ENCODE assay signal across 32 cellular contexts in genomic region chr1:179437171-179437570, GRCh38.
"Had no signal": no experiment of that assay in that cellular context is flagged by ENCODE, and none has a peak within 500 bp of the region (broad histone marks: within the 10 kb centered on the region; RNA-seq: fewer than 3 reads in every experiment).

No MANE protein-coding gene starts in this region.

- H3K27me3 ChIP-seq: ascending aorta, cardiac muscle cell had no signal

- H3K27ac ChIP-seq: ascending aorta, cardiac muscle cell, VCaP had no signal

- H3K4me1 ChIP-seq: ascending aorta had no signal

- H3K4me3 ChIP-seq: ascending aorta, cardiac muscle cell had no signal

- H3K9me3 Mint-ChIP-seq: activated B cell treated with CpG ODN at 0.5 μM for 24 hours; activated CD4-positive, alpha-beta memory T cell treated with anti-CD3 and anti-CD28 coated beads for 36 hours; activated CD4-positive, alpha-beta T cell treated with anti-CD3 and anti-CD28 coated beads, Interleukin-2, amount 10 ng/mL, durations not matched to agents 24 days and 14 days; activated naive CD4-positive, alpha-beta T cell treated with anti-CD3 and anti-CD28 coated beads, Interleukin-2, amount 10 ng/mL, durations not matched to agents 7 days and 5 days; activated naive CD4-positive, alpha-beta T cell treated with anti-CD3 and anti-CD28 coated beads, Interleukin-2, amount 50 U/mL, for 24 hours; activated T-cell treated with anti-CD3 and anti-CD28 coated beads, Interleukin-2, amount 50 U/mL, for 24 hours; activated T-helper 2 cell treated with anti-CD3 and anti-CD28 coated beads, Interferon-gamma antibody, Interleukin-2, Interleukin-4, amounts not matched to agents 10 μg/mL and 5 μg/mL and 100 μg/mL, durations not matched to agents 14 hours and 24 hours and 36 hours; T-helper 1 cell treated with Interleukin-12 subunit alpha and Interleukin-12 subunit beta and Interleukin-4 antibody, amounts not matched to agents 30 μg/mL and 1 μg/mL, for 36 hours; T-helper 2 cell treated with Interferon-gamma antibody and Interleukin-4, amounts not matched to agents 5 μg/mL and 100 μg/mL, for 36 hours had no signal

- H3K36me3 ChIP-seq: ascending aorta, cardiac muscle cell had no signal

- H3K4me1 Mint-ChIP-seq: activated B cell treated with CpG ODN at 0.5 μM for 24 hours; activated CD4-positive, alpha-beta T cell treated with anti-CD3 and anti-CD28 coated beads, Interleukin-2, amount 10 ng/mL, durations not matched to agents 24 days and 14 days; activated CD8-positive, alpha-beta memory T cell treated with anti-CD3 and anti-CD28 coated beads, Interleukin-2, amount 10 ng/mL, durations not matched to agents 7 days and 5 days; activated naive CD4-positive, alpha-beta T cell treated with anti-CD3 and anti-CD28 coated beads, Interleukin-2, amount 10 ng/mL, durations not matched to agents 7 days and 5 days; activated naive CD4-positive, alpha-beta T cell treated with anti-CD3 and anti-CD28 coated beads, Interleukin-2, amount 50 U/mL, for 24 hours; brain had no signal

- H3K4me3 Mint-ChIP-seq: activated B cell treated with CpG ODN at 0.5 μM for 24 hours; activated CD4-positive, alpha-beta memory T cell treated with anti-CD3 and anti-CD28 coated beads for 36 hours; activated CD4-positive, alpha-beta T cell treated with anti-CD3 and anti-CD28 coated beads, Interleukin-2, amount 10 ng/mL, durations not matched to agents 24 days and 14 days; activated CD8-positive, alpha-beta memory T cell treated with anti-CD3 and anti-CD28 coated beads, Interleukin-2, amount 10 ng/mL, durations not matched to agents 7 days and 5 days; activated CD8-positive, alpha-beta T cell treated with anti-CD3 and anti-CD28 coated beads, Interleukin-2, amount 10 ng/mL, durations not matched to agents 7 days and 5 days; activated naive CD4-positive, alpha-beta T cell treated with anti-CD3 and anti-CD28 coated beads, Interleukin-2, amount 10 ng/mL, durations not matched to agents 7 days and 5 days; activated naive CD4-positive, alpha-beta T cell treated with anti-CD3 and anti-CD28 coated beads, Interleukin-2, amount 50 U/mL, for 24 hours; activated naive CD8-positive, alpha-beta T cell; activated T-cell treated with anti-CD3 and anti-CD28 coated beads, Interleukin-2, amount 50 U/mL, for 24 hours; brain; T-helper 1 cell treated with Interleukin-12 subunit alpha and Interleukin-12 subunit beta and Interleukin-4 antibody, amounts not matched to agents 30 μg/mL and 1 μg/mL, for 36 hours; T-helper 2 cell treated with Interferon-gamma antibody and Interleukin-4, amounts not matched to agents 5 μg/mL and 100 μg/mL, for 36 hours had no signal

- H3K27me3 Mint-ChIP-seq: activated naive CD4-positive, alpha-beta T cell treated with anti-CD3 and anti-CD28 coated beads, Interleukin-2, amount 10 ng/mL, durations not matched to agents 7 days and 5 days had no signal

- ATAC-seq: activated CD8-positive, alpha-beta memory T cell treated with anti-CD3 and anti-CD28 coated beads, Interleukin-2, amount 10 ng/mL, durations not matched to agents 7 days and 5 days; activated CD8-positive, alpha-beta T cell treated with anti-CD3 and anti-CD28 coated beads, Interleukin-2, amount 10 ng/mL, durations not matched to agents 7 days and 5 days had no signal

- H3K36me3 Mint-ChIP-seq: activated CD4-positive, alpha-beta memory T cell treated with anti-CD3 and anti-CD28 coated beads for 36 hours; activated CD8-positive, alpha-beta memory T cell treated with anti-CD3 and anti-CD28 coated beads, Interleukin-2, amount 10 ng/mL, durations not matched to agents 7 days and 5 days; activated naive CD4-positive, alpha-beta T cell treated with anti-CD3 and anti-CD28 coated beads, Interleukin-2, amount 10 ng/mL, durations not matched to agents 7 days and 5 days; activated naive CD4-positive, alpha-beta T cell treated with anti-CD3 and anti-CD28 coated beads, Interleukin-2, amount 50 U/mL, for 24 hours; activated naive CD8-positive, alpha-beta T cell; brain had no signal

- H3K9me3 ChIP-seq: ascending aorta had no signal

- DNase-seq: activated B cell treated with CpG ODN at 0.5 μM for 24 hours; activated CD4-positive, alpha-beta memory T cell treated with anti-CD3 and anti-CD28 coated beads for 36 hours; activated CD4-positive, alpha-beta T cell treated with anti-CD3 and anti-CD28 coated beads for 4 hours; activated CD4-positive, alpha-beta T cell treated with anti-CD3 and anti-CD28 coated beads, Interleukin-2, amount 10 ng/mL, durations not matched to agents 24 days and 14 days; activated CD4-positive, alpha-beta T cell treated with anti-CD3 and anti-CD28 coated beads, Interleukin-2, amount 50 U/mL, for 1 hour; activated CD4-positive, alpha-beta T cell treated with anti-CD3 and anti-CD28 coated beads, Interleukin-2, amount 50 U/mL, for 4 hours; activated CD4-positive, CD25-positive, alpha-beta regulatory T cell treated with anti-CD3 and anti-CD28 coated beads, Interleukin-2, amount 50 U/mL, for 72 hours; activated CD8-positive, alpha-beta memory T cell treated with anti-CD3 and anti-CD28 coated beads for 24 hours; activated CD8-positive, alpha-beta memory T cell treated with anti-CD3 and anti-CD28 coated beads, Interleukin-2, amount 10 ng/mL, durations not matched to agents 7 days and 5 days; activated CD8-positive, alpha-beta memory T cell treated with anti-CD3 and anti-CD28 coated beads, Interleukin-2, amount 50 U/mL, for 48 hours; activated CD8-positive, alpha-beta T cell treated with anti-CD3 and anti-CD28 coated beads, Interleukin-2, amount 10 ng/mL, durations not matched to agents 7 days and 5 days; activated effector memory CD4-positive, alpha-beta T cell treated with Interleukin-2 at 50 U/mL for 16 hours; activated gamma-delta T cell; activated naive CD4-positive, alpha-beta T cell treated with anti-CD3 and anti-CD28 coated beads, Interleukin-2, amount 10 ng/mL, durations not matched to agents 7 days and 5 days; activated naive CD4-positive, alpha-beta T cell treated with Interleukin-2 at 50 U/mL for 16 hours; activated T-cell treated with anti-CD3 and anti-CD28 coated beads, Interleukin-2, amount 50 U/mL, for 24 hours; activated T-cell treated with anti-CD3 and anti-CD28 coated beads, Interleukin-2, amount 50 U/mL, for 48 hours; amygdala; anterior cingulate cortex; caudate nucleus; T-helper 1 cell; T-helper 2 cell; T-helper 9 cell had no signal

- H3K27ac Mint-ChIP-seq: activated B cell treated with CpG ODN at 0.5 μM for 24 hours; activated CD4-positive, alpha-beta memory T cell treated with anti-CD3 and anti-CD28 coated beads for 36 hours; activated CD4-positive, alpha-beta T cell treated with anti-CD3 and anti-CD28 coated beads, Interleukin-2, amount 10 ng/mL, durations not matched to agents 24 days and 14 days; activated CD8-positive, alpha-beta memory T cell treated with anti-CD3 and anti-CD28 coated beads, Interleukin-2, amount 10 ng/mL, durations not matched to agents 7 days and 5 days; activated CD8-positive, alpha-beta T cell treated with anti-CD3 and anti-CD28 coated beads, Interleukin-2, amount 10 ng/mL, durations not matched to agents 7 days and 5 days; activated naive CD4-positive, alpha-beta T cell treated with anti-CD3 and anti-CD28 coated beads, Interleukin-2, amount 10 ng/mL, durations not matched to agents 7 days and 5 days; activated naive CD4-positive, alpha-beta T cell treated with anti-CD3 and anti-CD28 coated beads, Interleukin-2, amount 50 U/mL, for 24 hours; activated naive CD8-positive, alpha-beta T cell; activated T-cell treated with anti-CD3 and anti-CD28 coated beads, Interleukin-2, amount 50 U/mL, for 24 hours; activated T-helper 2 cell treated with anti-CD3 and anti-CD28 coated beads, Interferon-gamma antibody, Interleukin-2, Interleukin-4, amounts not matched to agents 10 μg/mL and 5 μg/mL and 100 μg/mL, durations not matched to agents 14 hours and 24 hours and 36 hours; brain; T-helper 1 cell treated with Interleukin-12 subunit alpha and Interleukin-12 subunit beta and Interleukin-4 antibody, amounts not matched to agents 30 μg/mL and 1 μg/mL, for 36 hours; T-helper 2 cell treated with Interferon-gamma antibody and Interleukin-4, amounts not matched to agents 5 μg/mL and 100 μg/mL, for 36 hours had no signal
